ENCODE assay signal across 8 cellular contexts in the genomic region with DNA sequence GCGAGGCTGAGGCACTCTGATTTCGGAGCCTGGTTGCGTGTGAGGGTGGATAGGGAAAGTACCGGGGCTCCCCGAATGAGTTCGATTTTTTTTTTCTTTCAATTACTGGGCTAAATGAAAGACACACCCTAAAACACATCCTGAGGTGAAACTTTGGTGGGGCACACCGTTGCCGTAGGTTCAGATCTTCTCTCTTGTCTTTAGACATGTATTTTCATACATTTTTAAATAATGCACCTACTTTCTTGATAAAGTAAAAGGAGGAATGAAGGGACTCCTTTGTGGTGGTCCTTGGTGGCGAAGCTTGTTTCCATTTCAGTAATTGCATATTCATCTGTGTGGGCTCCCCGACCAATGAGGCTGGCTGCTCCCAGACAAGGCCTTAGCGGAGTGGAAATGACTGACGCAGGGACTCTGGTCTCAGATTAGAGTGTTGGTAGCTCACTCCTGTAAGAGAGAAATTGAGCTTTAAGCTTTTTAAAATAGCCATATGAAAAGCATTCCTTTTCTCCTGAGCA. TPM values are rescaled to one million over a fixed set of nuclear protein-coding genes. Genes with fewer than 3 reads are reported as not detected.
DNase-seq lines count a peak whose midpoint lies in the region; ATAC-seq lines count a peak whose summit lies in the region.

No MANE protein-coding gene starts in this region.

- H3K27ac Mint-ChIP-seq in naive thymus-derived CD8-positive, alpha-beta T cell = peak overlapping the region; percentile 96 to 99 (median 98)

- peak overlapping the region; percentile 76 to 83 for H3K9ac ChIP-seq in duodenal mucosa (ENCODE audit: low read depth in 1 of 2, low read length in 2 of 2)

- H3K27ac ChIP-seq in duodenal mucosa (ENCODE audit: low read depth, low read length) = peak overlapping the region; percentile 87
- peak overlapping the region; percentile 82 for H3K27ac ChIP-seq in substantia nigra (ENCODE audit: low read depth, low read length, poor library complexity, severe bottlenecking)

- no peaks in the 10 kb centered on the region for H3K27me3 Mint-ChIP-seq in naive thymus-derived CD8-positive, alpha-beta T cell

- H3K4me3 Mint-ChIP-seq in naive thymus-derived CD8-positive, alpha-beta T cell = peak overlapping the region; percentile 92 to 97 (median 94)

- DNase-seq in DMS53 (lab: John Stamatoyannopoulos, UW) = peak; percentile 72
- peak; percentile 29 to 69 for DNase-seq in Kasumi-1 (lab: John Stamatoyannopoulos, UW)
- DNase-seq in activated CD4-positive, alpha-beta T cell treated with anti-CD3 and anti-CD28 coated beads for 48 hours = peak; percentile 85
- peak in 9 of 10 donors; percentile 16 to 88 (median 80) for DNase-seq in naive thymus-derived CD8-positive, alpha-beta T cell
- peak in 3 of 49 donors; percentile 3 to 12 (median 3) for DNase-seq in substantia nigra (lab: John Stamatoyannopoulos, UW)
- no peak for DNase-seq in DMS153 treated with DMSO at 0.1 percent for 48 hours (lab: John Stamatoyannopoulos, UW; ENCODE audit: unreplicated experiment)

- ATAC-seq in GM21515 (IDR thresholded peaks at IDR 0.05; ENCODE audit: unreplicated experiment) = peak; percentile 17
- peak; percentile 57 to 64 for ATAC-seq in naive thymus-derived CD8-positive, alpha-beta T cell

- H3K9me3 ChIP-seq in duodenal mucosa (ENCODE audit: control insufficient read depth in 1 of 2, low read length in 2 of 2) = no peaks in the 10 kb centered on the region

- peaks cover 0 to 2% (median 0%) of the 10 kb centered on the region in 3 donors for H3K36me3 Mint-ChIP-seq in naive thymus-derived CD8-positive, alpha-beta T cell

- peaks cover 27 to 46% (median 40%) of the 10 kb centered on the region in 4 donors for H3K4me1 Mint-ChIP-seq in naive thymus-derived CD8-positive, alpha-beta T cell

- H3K36me3 ChIP-seq in duodenal mucosa (ENCODE audit: control insufficient read depth in 1 of 2, insufficient read depth in 2 of 2, low read length in 2 of 2) = no peaks in the 10 kb centered on the region

- H3K27me3 ChIP-seq in duodenal mucosa (ENCODE audit: control insufficient read depth in 1 of 2, insufficient read depth in 2 of 2, low read length in 2 of 2) = no peaks in the 10 kb centered on the region

- peak overlapping the region; percentile 76 for H3K4me3 ChIP-seq in duodenal mucosa (ENCODE audit: low read depth in 1 of 2, low read length in 2 of 2)

- POLR2A ChIA-PET in naive thymus-derived CD8-positive, alpha-beta T cell (lab: Charles Lee) = interaction anchor here (0.7 kb wide), 1 partner anchor 23 kb away, joined by 3 read pairs; no protein-coding TSS in a partner anchor

- no peaks in the 10 kb centered on the region for H3K9me3 Mint-ChIP-seq in naive thymus-derived CD8-positive, alpha-beta T cell

- peaks cover 17 to 31% of the 10 kb centered on the region in 2 donors for H3K4me1 ChIP-seq in duodenal mucosa (ENCODE audit: control insufficient read depth in 1 of 2, insufficient read depth in 2 of 2, low read length in 2 of 2)

RNA-seq across cellular contexts. Expression of a gene that starts 0.8 kb away (rescaled TPM):
- total RNA-seq in naive thymus-derived CD8-positive, alpha-beta T cell = 10 to 100 TPM; 95.1 to 95.5 TPM
- 100 to 1,000 TPM in 1 of 3 donors, 10 to 100 TPM in 2; 70.4 to 109 (median 72.9) TPM for polyA plus RNA-seq in naive thymus-derived CD8-positive, alpha-beta T cell
